1 cellular context compared by ENCODE assay signal in genomic region chr6:2765166-2765895, GRCh38.
TF ChIP-seq lines count a peak whose summit lies in the region.

WRNIP1 (plus strand) TSS chr6:2765393; CDS start chr6:2765623, 230 bp downstream.

TF ChIP-seq in HepG2, 621 proteins besides CTCF, POLR2A, EP300 and RAD21 (continued from another document and continues in another):
- TF ChIP-seq NFAT5 (CRISPR knock-in tag; IDR thresholded peaks at IDR 0.05) (peak; percentile 92; the same call in 1 of the 2 replicates), GABPB1 (CRISPR knock-in tag; IDR thresholded peaks at IDR 0.05) (peak; percentile 92), ZNF138 (CRISPR knock-in tag; IDR thresholded peaks at IDR 0.05; ENCODE audit: low read depth) (peak; percentile 90; the same call in 1 of the 2 replicates), ZNF24 (IDR thresholded peaks at IDR 0.05) (peak; percentile 64; the same call in 1 of the 2 replicates), RBAK (CRISPR knock-in tag; IDR thresholded peaks at IDR 0.05) (no peak), ZC3H4 (CRISPR knock-in tag; IDR thresholded peaks at IDR 0.05; ENCODE audit: borderline replicate concordance) (no peak), DNMT1 (CRISPR knock-in tag; IDR thresholded peaks at IDR 0.05) (peak; percentile 90), ARID4A (CRISPR knock-in tag; IDR thresholded peaks at IDR 0.05; ENCODE audit: borderline replicate concordance) (peak; percentile 85; the same call in 1 of the 2 replicates), E2F1 (CRISPR knock-in tag; IDR thresholded peaks at IDR 0.05) (peak; percentile 94), PHF8 (CRISPR knock-in tag; IDR thresholded peaks at IDR 0.05) (peak; percentile 59; the same call in 1 of the 2 replicates), ZNF614 (CRISPR knock-in tag; IDR thresholded peaks at IDR 0.05; ENCODE audit: borderline replicate concordance) (peak; percentile 46; the same call in 1 of the 2 replicates), ZNF263 (CRISPR knock-in tag; IDR thresholded peaks at IDR 0.05) (peak; percentile 65; the same call in 1 of the 2 replicates), PRDM10 (CRISPR knock-in tag; IDR thresholded peaks at IDR 0.05; ENCODE audit: low read depth) (0 out of 2 replicates have a peak, but pooled peaks have one; percentile 41), UBTF (CRISPR knock-in tag; IDR thresholded peaks at IDR 0.05) (peak; percentile 95), ATF7 (IDR thresholded peaks at IDR 0.05) (no peak), ATF7 (CRISPR knock-in tag; IDR thresholded peaks at IDR 0.05) (0 out of 2 replicates have a peak, but pooled peaks have one; percentile 33), ZNF235 (CRISPR knock-in tag; IDR thresholded peaks at IDR 0.05; ENCODE audit: borderline replicate concordance) (peak; percentile 56; the same call in 1 of the 2 replicates), NCOA2 (CRISPR knock-in tag; IDR thresholded peaks at IDR 0.05) (peak; percentile 8; the same call in 1 of the 2 replicates), ZNF547 (CRISPR knock-in tag; IDR thresholded peaks at IDR 0.05) (peak; percentile 87; the same call in 1 of the 2 replicates), CENPT (CRISPR knock-in tag; IDR thresholded peaks at IDR 0.05; ENCODE audit: low read depth) (no peak; the same call in 1 of the 2 replicates), FOXK2 (IDR thresholded peaks at IDR 0.05) (no peak), ZBTB4 (CRISPR knock-in tag; IDR thresholded peaks at IDR 0.05; ENCODE audit: borderline replicate concordance) (no peak), ZBTB10 (CRISPR knock-in tag; IDR thresholded peaks at IDR 0.05; ENCODE audit: borderline replicate concordance) (no peak; the same call in 1 of the 2 replicates), SIN3A (IDR thresholded peaks at IDR 0.05; ENCODE audit: borderline replicate concordance, low read depth, low read length) (peak; percentile 51; the same call in 1 of the 2 replicates), ZNF781 (CRISPR knock-in tag; IDR thresholded peaks at IDR 0.05; ENCODE audit: borderline replicate concordance, not compliant biosample characterization) (no peak), ETS1 (CRISPR knock-in tag; IDR thresholded peaks at IDR 0.05) (no peak; the same call in 1 of the 2 replicates), U2AF2 (IDR thresholded peaks at IDR 0.05; ENCODE audit: low read depth, low read length) (no peak), ZNF841 (CRISPR knock-in tag; IDR thresholded peaks at IDR 0.05; ENCODE audit: borderline replicate concordance) (peak; percentile 70; the same call in 1 of the 2 replicates)
